20 cellular contexts compared by ENCODE assay signal in the genomic region with DNA sequence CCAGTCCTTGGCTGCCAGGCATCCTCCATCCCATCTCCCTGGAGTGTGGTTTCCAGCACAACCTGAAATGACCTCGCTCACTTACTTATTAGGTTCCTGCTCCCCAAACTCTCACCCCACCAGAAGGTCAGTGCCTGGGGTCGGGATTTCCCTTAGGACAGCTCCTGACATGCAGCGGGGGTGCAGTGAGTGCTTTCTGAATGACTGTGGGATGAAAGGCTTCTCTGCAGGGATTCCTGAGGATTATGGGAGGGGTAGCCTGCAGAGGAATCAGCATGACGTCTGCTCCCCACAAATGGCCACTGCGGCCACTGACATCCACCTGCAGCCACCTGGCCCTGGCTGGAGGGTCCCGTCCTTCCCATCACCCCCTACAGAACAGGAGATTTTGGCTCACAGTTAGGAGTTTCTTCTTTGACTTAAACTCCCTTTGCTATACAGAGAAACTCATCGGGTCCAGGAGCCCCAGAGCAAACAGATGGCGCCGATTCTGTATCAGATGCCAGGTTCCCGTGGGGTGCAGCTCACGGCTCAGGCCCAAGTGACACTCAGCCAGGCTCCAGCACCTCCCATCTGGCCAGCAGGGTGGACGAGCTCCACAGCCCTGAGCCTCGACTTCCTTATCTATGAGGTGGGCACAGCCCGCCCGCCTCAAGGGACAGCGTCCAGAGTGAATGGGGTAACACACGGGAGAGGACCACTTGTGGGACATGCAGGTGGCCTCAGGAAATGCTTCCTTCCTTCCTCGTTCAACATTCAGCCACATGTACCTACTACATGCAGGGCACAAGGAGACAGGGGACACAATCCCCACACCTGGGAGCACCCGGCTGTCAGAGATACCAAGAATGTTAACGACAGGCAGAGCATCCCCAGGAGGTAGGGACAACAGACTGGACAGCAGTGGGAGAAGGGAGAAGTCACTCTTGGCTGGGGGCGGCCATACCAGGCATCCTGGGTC.
"Had no signal": no experiment of that assay in that cellular context is flagged by ENCODE, and none has a peak within 500 bp of the region (broad histone marks: within the 10 kb centered on the region; RNA-seq: fewer than 3 reads in every experiment).

No MANE protein-coding gene starts in this region.

- H3K27ac Mint-ChIP-seq: activated CD4-positive, alpha-beta memory T cell treated with anti-CD3 and anti-CD28 coated beads for 36 hours; activated CD4-positive, alpha-beta T cell treated with anti-CD3 and anti-CD28 coated beads for 36 hours; activated naive CD8-positive, alpha-beta T cell treated with anti-CD3 and anti-CD28 coated beads, Interleukin-2, amount 10 ng/mL, durations not matched to agents 7 days and 5 days; activated T-helper 1 cell treated with anti-CD3 and anti-CD28 coated beads, Interleukin-12 subunit alpha, Interleukin-12 subunit beta, Interleukin-2, Interleukin-4 antibody, amounts not matched to agents 30 ng/mL and 10 ng/mL and 1 ng/mL, durations not matched to agents 14 hours and 24 hours and 36 hours; brain; nephron; progenitor cell of endocrine pancreas had no signal

- H3K9me3 Mint-ChIP-seq: activated CD4-positive, alpha-beta memory T cell treated with anti-CD3 and anti-CD28 coated beads for 36 hours; activated naive CD8-positive, alpha-beta T cell treated with anti-CD3 and anti-CD28 coated beads, Interleukin-2, amount 10 ng/mL, durations not matched to agents 7 days and 5 days; activated T-helper 1 cell treated with anti-CD3 and anti-CD28 coated beads, Interleukin-12 subunit alpha, Interleukin-12 subunit beta, Interleukin-2, Interleukin-4 antibody, amounts not matched to agents 30 ng/mL and 10 ng/mL and 1 ng/mL, durations not matched to agents 14 hours and 24 hours and 36 hours had no signal

- ATAC-seq: activated CD4-positive, alpha-beta T cell treated with anti-CD3 and anti-CD28 coated beads for 36 hours; lower lobe of right lung; upper lobe of right lung had no signal

- H3K4me1 Mint-ChIP-seq: activated CD4-positive, alpha-beta T cell treated with anti-CD3 and anti-CD28 coated beads for 36 hours; activated naive CD8-positive, alpha-beta T cell treated with anti-CD3 and anti-CD28 coated beads, Interleukin-2, amount 10 ng/mL, durations not matched to agents 7 days and 5 days; nephron had no signal

- H3K4me3 Mint-ChIP-seq: activated CD4-positive, alpha-beta memory T cell treated with anti-CD3 and anti-CD28 coated beads for 36 hours; activated CD4-positive, alpha-beta T cell treated with anti-CD3 and anti-CD28 coated beads for 36 hours; activated naive CD8-positive, alpha-beta T cell treated with anti-CD3 and anti-CD28 coated beads, Interleukin-2, amount 10 ng/mL, durations not matched to agents 7 days and 5 days; activated T-helper 1 cell treated with anti-CD3 and anti-CD28 coated beads, Interleukin-12 subunit alpha, Interleukin-12 subunit beta, Interleukin-2, Interleukin-4 antibody, amounts not matched to agents 30 ng/mL and 10 ng/mL and 1 ng/mL, durations not matched to agents 14 hours and 24 hours and 36 hours; brain; nephron had no signal

- DNase-seq: activated CD4-positive, alpha-beta memory T cell treated with anti-CD3 and anti-CD28 coated beads for 36 hours; activated CD4-positive, alpha-beta T cell treated with anti-CD3 and anti-CD28 coated beads for 36 hours; activated naive CD8-positive, alpha-beta T cell treated with anti-CD3 and anti-CD28 coated beads, Interleukin-2, amount 10 ng/mL, durations not matched to agents 7 days and 5 days; activated T-cell treated with anti-CD3 and anti-CD28 coated beads for 4 hours; anterior cingulate cortex; central memory CD4-positive, alpha-beta T cell; cortex of kidney; erythroblast; foreskin melanocyte; glutamatergic neuron; hypothalamus; islet precursor cell; lower lobe of right lung; stimulated activated CD4-positive, alpha-beta T cell treated with anti-CD3 and anti-CD28 coated beads, Interleukin-4, amount 100 ng/mL, for 1 hour; upper lobe of right lung had no signal

- FAIRE-seq: endometrium had no signal

- H3K27me3 Mint-ChIP-seq: activated CD4-positive, alpha-beta memory T cell treated with anti-CD3 and anti-CD28 coated beads for 36 hours; activated CD4-positive, alpha-beta T cell treated with anti-CD3 and anti-CD28 coated beads for 36 hours; activated naive CD8-positive, alpha-beta T cell treated with anti-CD3 and anti-CD28 coated beads, Interleukin-2, amount 10 ng/mL, durations not matched to agents 7 days and 5 days had no signal

- H3K36me3 Mint-ChIP-seq: activated CD4-positive, alpha-beta memory T cell treated with anti-CD3 and anti-CD28 coated beads for 36 hours; activated naive CD8-positive, alpha-beta T cell treated with anti-CD3 and anti-CD28 coated beads, Interleukin-2, amount 10 ng/mL, durations not matched to agents 7 days and 5 days; brain had no signal
